Comparison of ENCODE assay signal across 11 cellular contexts in the genomic region with DNA sequence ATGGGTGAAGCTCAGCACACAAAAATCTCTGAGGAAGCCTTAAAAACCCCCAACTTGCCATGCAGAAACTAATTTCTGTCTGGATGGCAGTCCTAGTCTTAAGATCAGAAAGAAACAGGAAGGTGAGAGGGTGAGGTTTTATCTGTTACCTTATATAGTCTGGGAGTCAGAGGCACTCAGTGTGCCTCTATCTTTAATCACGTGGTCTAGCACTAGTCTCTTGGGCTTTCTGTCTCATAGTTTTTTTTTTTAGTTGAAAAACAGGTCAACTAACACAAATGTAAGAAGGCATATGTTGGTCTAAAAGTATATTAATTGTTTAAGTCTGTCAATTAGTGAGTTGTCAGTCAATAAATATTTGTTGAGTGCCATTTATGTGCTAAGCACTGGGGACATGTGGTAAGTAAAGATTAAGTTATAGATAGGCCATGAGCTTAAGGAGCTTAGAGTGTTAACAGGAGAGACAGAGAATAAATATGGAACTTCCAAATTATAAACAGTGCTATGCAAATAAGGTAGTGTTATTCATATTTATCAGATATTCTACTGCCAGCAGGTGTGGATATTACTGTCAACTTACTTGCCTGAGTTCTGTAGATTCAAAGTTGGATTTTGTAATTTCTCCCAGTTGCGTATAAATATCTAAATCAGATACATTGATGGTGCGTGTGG. TPM values are rescaled to one million over a fixed set of nuclear protein-coding genes. Genes with fewer than 3 reads are reported as not detected.
DNase-seq lines count a peak whose midpoint lies in the region; ATAC-seq and TF ChIP-seq lines count a peak whose summit lies in the region.
"Had no signal": no experiment of that assay in that cellular context is flagged by ENCODE, and none has a peak within 500 bp of the region (broad histone marks: within the 10 kb centered on the region; RNA-seq: fewer than 3 reads in every experiment).

No MANE protein-coding gene starts in this region.

- DNase-seq in GM12865 (ENCODE audit: low read depth) (peak; percentile 72), Kasumi-1 (lab: John Stamatoyannopoulos, UW) (no peak), thyroid gland (no peak)
- no peak for DNase-seq in activated naive CD8-positive, alpha-beta T cell treated with anti-CD3 and anti-CD28 coated beads, Interleukin-2, amount 10 ng/mL, durations not matched to agents 7 days and 5 days
- no peak for DNase-seq in activated CD8-positive, alpha-beta memory T cell treated with anti-CD3 and anti-CD28 coated beads, Interleukin-2, amount 50 U/mL, for 4 hours
- no peak for DNase-seq in stimulated activated CD4-positive, alpha-beta T cell treated with anti-CD3 and anti-CD28 coated beads, Interleukin-4, amount 100 ng/mL, for 24 hours
- DNase-seq: NCI-H2107 had no signal

- no peak overlapping the region for H3K27ac ChIP-seq in thyroid gland
- H3K27ac ChIP-seq: parathyroid adenoma, suprapubic skin had no signal

- ATAC-seq in GM21360 (IDR thresholded peaks at IDR 0.05; ENCODE audit: unreplicated experiment): peak; percentile 80
- ATAC-seq in HG03342 (IDR thresholded peaks at IDR 0.05; ENCODE audit: unreplicated experiment): peak; percentile 67
- peak; percentile 75 for ATAC-seq in activated naive CD8-positive, alpha-beta T cell treated with anti-CD3 and anti-CD28 coated beads, Interleukin-2, amount 10 ng/mL, durations not matched to agents 7 days and 5 days (ENCODE audit: low read depth)

- peak overlapping the region; percentile 66 for H3K27ac Mint-ChIP-seq in activated naive CD8-positive, alpha-beta T cell treated with anti-CD3 and anti-CD28 coated beads, Interleukin-2, amount 10 ng/mL, durations not matched to agents 7 days and 5 days

- no peaks in the 10 kb centered on the region for H3K36me3 ChIP-seq in thyroid gland
- H3K36me3 ChIP-seq: suprapubic skin had no signal

- no peak for TF ChIP-seq POLR2A in thyroid gland (IDR thresholded peaks at IDR 0.05)

- intact Hi-C loops in thyroid gland (cut with DNase I): no loop called here

- no peaks in the 10 kb centered on the region for H3K9me3 Mint-ChIP-seq in activated naive CD8-positive, alpha-beta T cell treated with anti-CD3 and anti-CD28 coated beads, Interleukin-2, amount 10 ng/mL, durations not matched to agents 7 days and 5 days

- WGBS in thyroid gland, 2 donors: 66 to 74% methylated on average over 3 of the region's 3 CpGs

- H3K27me3 ChIP-seq in thyroid gland: no peaks in the 10 kb centered on the region
- H3K27me3 ChIP-seq: suprapubic skin had no signal

- peak overlapping the region; percentile 43 for H3K4me3 Mint-ChIP-seq in activated naive CD8-positive, alpha-beta T cell treated with anti-CD3 and anti-CD28 coated beads, Interleukin-2, amount 10 ng/mL, durations not matched to agents 7 days and 5 days

- no peaks in the 10 kb centered on the region for H3K4me1 ChIP-seq in thyroid gland
- H3K4me1 ChIP-seq: parathyroid adenoma, suprapubic skin had no signal

- POLR2A ChIA-PET in activated naive CD8-positive, alpha-beta T cell treated with anti-CD3 and anti-CD28 coated beads, Interleukin-2, amount 10 ng/mL, durations not matched to agents 7 days and 5 days (lab: Charles Lee): no interaction called here

- peaks cover 27% of the 10 kb centered on the region for H3K4me1 Mint-ChIP-seq in activated naive CD8-positive, alpha-beta T cell treated with anti-CD3 and anti-CD28 coated beads, Interleukin-2, amount 10 ng/mL, durations not matched to agents 7 days and 5 days

- no peaks in the 10 kb centered on the region for H3K27me3 Mint-ChIP-seq in activated naive CD8-positive, alpha-beta T cell treated with anti-CD3 and anti-CD28 coated beads, Interleukin-2, amount 10 ng/mL, durations not matched to agents 7 days and 5 days

- no peaks in the 10 kb centered on the region for H3K9me3 ChIP-seq in thyroid gland
- H3K9me3 ChIP-seq: suprapubic skin had no signal

- H3K36me3 Mint-ChIP-seq in activated naive CD8-positive, alpha-beta T cell treated with anti-CD3 and anti-CD28 coated beads, Interleukin-2, amount 10 ng/mL, durations not matched to agents 7 days and 5 days: peaks cover 8% of the 10 kb centered on the region

- TF ChIP-seq CTCF in GM12865 (IDR thresholded peaks at IDR 0.05; ENCODE audit: insufficient read depth, low read depth, low read length, missing control alignments) (no peak), thyroid gland (IDR thresholded peaks at IDR 0.05) (no peak)

- H3K4me3 ChIP-seq in GM12865 (ENCODE audit: low read depth, low read length) (peak overlapping the region; percentile 43), thyroid gland (replicated peaks in 1 of 3) (no peak overlapping the region)
- H3K4me3 ChIP-seq: suprapubic skin had no signal

RNA-seq across cellular contexts. Expression of a gene that starts 6.9 kb away (rescaled TPM):
- 1 to 10 TPM; 4.3 to 5.3 TPM for total RNA-seq in activated naive CD8-positive, alpha-beta T cell treated with anti-CD3 and anti-CD28 coated beads, Interleukin-2, amount 10 ng/mL, durations not matched to agents 7 days and 5 days
- 10 to 100 TPM in 2 of 4 donors, 1 to 10 TPM in 2; 6.9 to 18.9 (median 10.9) TPM for total RNA-seq in thyroid gland
